1 cellular context compared by ENCODE assay signal in genomic region chr3:73812054-73812453, GRCh38.
TF ChIP-seq lines count a peak whose summit lies in the region.

No MANE protein-coding gene starts in this region.

TF ChIP-seq in IMR-90, 13 proteins besides CTCF, POLR2A, EP300 and RAD21 (continued from another document):
- no peak for TF ChIP-seq CHD1 (IDR thresholded peaks at IDR 0.05; ENCODE audit: low read depth, low read length)
